ENCODE assay signal across 22 cellular contexts in the genomic region with DNA sequence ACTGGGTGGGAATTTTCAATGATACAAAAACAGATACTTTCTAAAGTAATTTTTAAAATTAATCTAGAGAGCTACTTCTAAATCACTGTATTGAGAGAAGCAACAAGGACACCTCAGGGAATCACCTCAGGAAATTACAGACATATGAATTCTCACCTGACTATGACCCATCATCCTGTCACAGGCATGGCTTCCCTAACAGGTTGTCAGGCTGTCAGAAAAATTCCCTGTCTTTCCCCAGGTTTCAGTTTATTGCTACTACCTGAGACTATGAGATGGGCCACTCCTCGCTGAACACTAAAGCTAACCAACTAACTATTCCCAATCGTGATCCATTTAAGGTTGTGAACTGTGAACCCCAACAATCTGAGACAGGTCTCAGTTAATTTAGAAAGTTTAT.
DNase-seq lines count a peak whose midpoint lies in the region; ATAC-seq and TF ChIP-seq lines count a peak whose summit lies in the region.
"Had no signal": no experiment of that assay in that cellular context is flagged by ENCODE, and none has a peak within 500 bp of the region (broad histone marks: within the 10 kb centered on the region; RNA-seq: fewer than 3 reads in every experiment).

No MANE protein-coding gene starts in this region.

- no CpG with 5 or more reads among the region's 2 CpGs for WGBS in IMR-90 (ENCODE audit: extremely low coverage in 2 of 2, insufficient read length in 1 of 2), 2 experiments
- 100% methylated on average over 1 of the region's 2 CpGs for WGBS in mesenchymal stem cell

- peaks cover 4% of the 10 kb centered on the region; the same call in 1 of the 2 replicates for H3K9me1 ChIP-seq in IMR-90 (ENCODE audit: insufficient read depth, low read length)

- H4K91ac ChIP-seq in IMR-90 (ENCODE audit: insufficient read depth, low read depth, low read length) (no peak overlapping the region; the same call in 1 of the 2 replicates), mesenchymal stem cell (ENCODE audit: low read length) (no peak overlapping the region)

- no peak for TF ChIP-seq POLR2A in IMR-90 (IDR thresholded peaks at IDR 0.05; ENCODE audit: low read depth, low read length)

- H3K4me1 ChIP-seq in GM23338 (ENCODE audit: insufficient read depth), result peaks cover 52% of the 10 kb centered on the region
- H3K4me1 ChIP-seq in IMR-90 (ENCODE audit: control insufficient read depth, insufficient read depth, low read length), result peaks cover 11% of the 10 kb centered on the region
- H3K4me1 ChIP-seq in mesenchymal stem cell (ENCODE audit: control insufficient read depth, insufficient read depth, low read depth, low read length), result peaks cover 2% of the 10 kb centered on the region
- H3K4me1 ChIP-seq: A549 had no signal

- H2BK120ac ChIP-seq in IMR-90 (ENCODE audit: low read depth, low read length) (no peak overlapping the region), mesenchymal stem cell (ENCODE audit: low read depth, low read length) (no peak overlapping the region)

- H3K9me3 Mint-ChIP-seq in GM23338 (no peaks in the 10 kb centered on the region; the same call in 2 of the 3 replicates), type B pancreatic cell (no peaks in the 10 kb centered on the region)
- H3K9me3 Mint-ChIP-seq: CD8-positive, alpha-beta T cell had no signal

- H3K27me3 ChIP-seq in GM23338 (ENCODE audit: insufficient read depth) (no peaks in the 10 kb centered on the region), IMR-90 (ENCODE audit: control insufficient read depth, insufficient read depth, low read length) (no peaks in the 10 kb centered on the region), mesenchymal stem cell (ENCODE audit: control insufficient read depth in 1 of 2, insufficient read depth in 1 of 2, low read length in 2 of 2) (no peaks in the 10 kb centered on the region)
- H3K27me3 ChIP-seq: BLaER1 had no signal

- H3K27me3 Mint-ChIP-seq in GM23338 (ENCODE audit: insufficient read depth, low read depth, poor library complexity) (peaks cover 11% of the 10 kb centered on the region), type B pancreatic cell (no peaks in the 10 kb centered on the region)

- DNase-seq in GM23338 (ENCODE audit: low spot score) (no peak), IMR-90 (no peak), epithelial cell of prostate (ENCODE audit: low read depth, low spot score) (no peak), mesenchymal stem cell (no peak), GM19240 (ENCODE audit: insufficient read length, low spot score) (no peak), type B pancreatic cell (ENCODE audit: extremely low spot score, unreplicated experiment) (no peak), Right ventricle myocardium inferior (ENCODE audit: missing footprints) (no peak)
- DNase-seq in activated CD4-positive, CD25-positive, alpha-beta regulatory T cell treated with anti-CD3 and anti-CD28 coated beads, Interleukin-2, amount 50 U/mL, for 72 hours, result no peak
- DNase-seq: Calu3; CD8-positive, alpha-beta T cell; H7; NCI-H1417; NCI-H187 treated with DMSO at 0.1 percent for 48 hours; NCI-H2227 treated with DMSO at 0.1 percent for 48 hours; NCI-H524; NCI-H82; OCI-M1; SHP77 treated with DMSO at 0.1 percent for 48 hours; SK-N-SH had no signal

- H2BK12ac ChIP-seq in mesenchymal stem cell (ENCODE audit: low read length in 2 of 2), result no peak overlapping the region

- H4K5ac ChIP-seq in IMR-90 (ENCODE audit: low read depth, low read length), result no peak overlapping the region

- dilution Hi-C loops in IMR-90 (cut with HindIII; ENCODE audit: low sequenced_read_pairs, unreplicated experiment), result no loop called here

- H3K36me3 ChIP-seq in GM23338 (ENCODE audit: insufficient read depth) (no peaks in the 10 kb centered on the region), IMR-90 (ENCODE audit: control insufficient read depth, insufficient read depth, low read length) (no peaks in the 10 kb centered on the region), mesenchymal stem cell (ENCODE audit: control insufficient read depth in 1 of 2, insufficient read depth in 2 of 2, low read depth in 1 of 2, low read length in 2 of 2) (no peaks in the 10 kb centered on the region)
- H3K36me3 ChIP-seq: BLaER1 had no signal

- H3K4me3 Mint-ChIP-seq in GM23338 (peak overlapping the region; percentile 9; the same call in 1 of the 3 replicates), type B pancreatic cell (no peak overlapping the region)
- H3K4me3 Mint-ChIP-seq: CD8-positive, alpha-beta T cell had no signal

- BruUV-seq in IMR-90 (replicated peaks; lab: Mats Ljungman, UMichigan), result no TSS peak

- no peaks in the 10 kb centered on the region for H3K9me2 ChIP-seq in GM23338 (ENCODE audit: insufficient read depth)
- H3K9me2 ChIP-seq: SK-N-SH had no signal

- H2AK5ac ChIP-seq in IMR-90 (ENCODE audit: low read depth, low read length) (no peak overlapping the region), mesenchymal stem cell (ENCODE audit: low read length, severe bottlenecking) (peak overlapping the region; percentile 44)

- in situ Hi-C loops in IMR-90 (cut with MboI; ENCODE audit: low sequenced_read_pairs), result no loop called here

- H3K14ac ChIP-seq in IMR-90 (replicated peaks; ENCODE audit: low read depth, low read length) (no peak overlapping the region), mesenchymal stem cell (ENCODE audit: low read length in 2 of 2) (no peak overlapping the region)

- POLR2A ChIA-PET in IMR-90 (lab: Charles Lee; ENCODE audit: unreplicated experiment), result no interaction called here

- H3K9ac ChIP-seq in IMR-90 (ENCODE audit: low read depth, low read length) (no peak overlapping the region), mesenchymal stem cell (ENCODE audit: low read length) (no peak overlapping the region)
- H3K9ac ChIP-seq: BLaER1, KMS-11, SK-N-SH had no signal

- H3K27ac Mint-ChIP-seq in GM23338 (peak overlapping the region; percentile 96), type B pancreatic cell (no peak overlapping the region)
- H3K27ac Mint-ChIP-seq: CD8-positive, alpha-beta T cell had no signal

- H3F3A ChIP-seq in GM23338 (replicated peaks; ENCODE audit: low read depth), result 0 out of 2 replicates have a peak, but pooled peaks cover 6% of the 10 kb centered on the region

- H2AK9ac ChIP-seq in IMR-90 (replicated peaks; ENCODE audit: low read depth, low read length, poor library complexity), result no peak overlapping the region

- H3K4ac ChIP-seq in IMR-90 (ENCODE audit: low read depth, low read length) (no peak overlapping the region), mesenchymal stem cell (ENCODE audit: low read depth in 1 of 2, low read length in 2 of 2) (no peak overlapping the region)

- intact Hi-C loops in IMR-90 (cut with micrococcal nuclease) (no loop called here), Right ventricle myocardium inferior (cut with DNase I) (loop anchor here (5.0 kb wide), 1 partner anchor 37 kb away; no protein-coding TSS in a partner anchor)

- H3K9me3 ChIP-seq in IMR-90 (ENCODE audit: control insufficient read depth, insufficient read depth, low read length), result no peaks in the 10 kb centered on the region
- no peaks in the 10 kb centered on the region for H3K9me3 ChIP-seq in mesenchymal stem cell (ENCODE audit: control insufficient read depth, low read length)
- H3K9me3 ChIP-seq: A549, BLaER1, SK-N-SH had no signal

- H3K23ac ChIP-seq in IMR-90 (ENCODE audit: low read depth, low read length), result no peak overlapping the region
- no peak overlapping the region for H3K23ac ChIP-seq in mesenchymal stem cell (ENCODE audit: low read length in 2 of 2)

- peak overlapping the region; percentile 17; the same call in 1 of the 2 replicates for H3K4me3 ChIP-seq in GM23338
- no peak overlapping the region for H3K4me3 ChIP-seq in IMR-90 (ENCODE audit: insufficient read depth, low read depth, low read length)
- H3K4me3 ChIP-seq in mesenchymal stem cell (ENCODE audit: insufficient read depth in 1 of 2, low read depth in 1 of 2, low read length in 2 of 2), result no peak overlapping the region
- H3K4me3 ChIP-seq: A549, BLaER1 had no signal

- no peak overlapping the region for H4K8ac ChIP-seq in IMR-90 (ENCODE audit: low read depth in 2 of 2, low read length in 2 of 2)
- H4K8ac ChIP-seq in mesenchymal stem cell (ENCODE audit: low read length), result no peak overlapping the region

- no peak overlapping the region for H3K18ac ChIP-seq in IMR-90 (ENCODE audit: low read depth, low read length)
- no peak overlapping the region for H3K18ac ChIP-seq in mesenchymal stem cell (ENCODE audit: low read depth in 1 of 2, low read length in 2 of 2)

- H4K20me1 ChIP-seq in GM23338 (replicated peaks; ENCODE audit: insufficient read depth) (no peaks in the 10 kb centered on the region), IMR-90 (ENCODE audit: insufficient read depth, low read length) (no peaks in the 10 kb centered on the region)
- H4K20me1 ChIP-seq: BLaER1 had no signal

- H3K4me1 Mint-ChIP-seq in GM23338, result peaks cover 56% of the 10 kb centered on the region
- no peaks in the 10 kb centered on the region for H3K4me1 Mint-ChIP-seq in type B pancreatic cell (ENCODE audit: unreplicated experiment)

- no peaks in the 10 kb centered on the region; the same call in 2 of the 3 replicates for H3K36me3 Mint-ChIP-seq in GM23338 (ENCODE audit: low read depth)
- no peaks in the 10 kb centered on the region for H3K36me3 Mint-ChIP-seq in type B pancreatic cell
- H3K36me3 Mint-ChIP-seq: CD8-positive, alpha-beta T cell had no signal

- no peak for TF ChIP-seq CTCF in GM23338 (conservative IDR thresholded peaks at IDR 0.05; ENCODE audit: low read depth in 2 of 2)
- TF ChIP-seq CTCF in IMR-90 (conservative IDR thresholded peaks at IDR 0.05; ENCODE audit: low read depth, low read length), result no peak
- TF ChIP-seq CTCF in type B pancreatic cell (conservative IDR thresholded peaks at IDR 0.05), result no peak

- H3K4me2 ChIP-seq in GM23338, result peak overlapping the region; percentile 44
- no peak overlapping the region for H3K4me2 ChIP-seq in IMR-90 (ENCODE audit: low read depth, low read length)
- H3K4me2 ChIP-seq in mesenchymal stem cell (ENCODE audit: low read length, poor library complexity, severe bottlenecking), result no peak overlapping the region
- H3K4me2 ChIP-seq: A549, BLaER1, KMS-11, SK-N-SH had no signal

- H2AFZ ChIP-seq in GM23338 (no peak overlapping the region), IMR-90 (replicated peaks; ENCODE audit: low read length, poor library complexity) (no peak overlapping the region), mesenchymal stem cell (ENCODE audit: low read depth, low read length) (no peak overlapping the region)

- H3K27ac ChIP-seq in GM23338 (ENCODE audit: low read depth) (peak overlapping the region; percentile 99), IMR-90 (ENCODE audit: insufficient read depth, low read length) (no peak overlapping the region), epithelial cell of prostate (peak overlapping the region; percentile 72), mesenchymal stem cell (ENCODE audit: low read length, poor library complexity, severe bottlenecking) (no peak overlapping the region)
- H3K27ac ChIP-seq: A549, BLaER1, KMS-11 had no signal

- no peak for ATAC-seq in GM23338
- ATAC-seq in IMR-90 (ENCODE audit: low read depth), result no peak
- no peak for ATAC-seq in Right ventricle myocardium inferior
- ATAC-seq: A549; CD8-positive, alpha-beta T cell had no signal

- H2BK5ac ChIP-seq in IMR-90 (ENCODE audit: low read depth, low read length, poor library complexity, severe bottlenecking) (no peak overlapping the region), mesenchymal stem cell (ENCODE audit: low read depth, low read length, poor library complexity, severe bottlenecking) (no peak overlapping the region)

- H3K79me2 ChIP-seq in GM23338 (replicated peaks; ENCODE audit: insufficient read depth), result no peaks in the 10 kb centered on the region; the same call in 1 of the 2 replicates

- H2BK15ac ChIP-seq in IMR-90 (ENCODE audit: low read depth, low read length), result peak overlapping the region; percentile 70; the same call in 1 of the 3 replicates
- H2BK15ac ChIP-seq in mesenchymal stem cell (ENCODE audit: low read depth, poor library complexity, severe bottlenecking), result no peak overlapping the region

- H3K79me1 ChIP-seq in IMR-90 (ENCODE audit: low read depth in 1 of 2, low read length in 2 of 2) (no peaks in the 10 kb centered on the region), mesenchymal stem cell (replicated peaks; ENCODE audit: low read length, poor library complexity, severe bottlenecking) (no peaks in the 10 kb centered on the region)

- no peak for TF ChIP-seq RAD21 in IMR-90 (IDR thresholded peaks at IDR 0.05; ENCODE audit: low read length)

- no peak overlapping the region for H2BK20ac ChIP-seq in IMR-90 (ENCODE audit: low read depth, low read length)

- CTCF ChIA-PET in IMR-90 (lab: Yijun Ruan, JAX), result no interaction called here

- H3K56ac ChIP-seq in IMR-90 (ENCODE audit: extremely low read depth, insufficient read depth, low read length), result no peak overlapping the region

Comparison
In these comparisons a context has a peak if more than half of its experiments do, and no peak if none do; other contexts are left out.
1. H3K27ac ChIP-seq: peak in GM23338 (single experiment) and epithelial cell of prostate (single experiment); none in IMR-90 (single experiment) and mesenchymal stem cell (single experiment).